Comparison of ENCODE assay signal across 24 cellular contexts in genomic region chr6:37371158-37372083, GRCh38. TPM values are rescaled to one million over a fixed set of nuclear protein-coding genes. Genes with fewer than 3 reads are reported as not detected.
A peak's percentile ranks its signal among the peaks of the same experiment; 100 is the strongest.
DNase-seq lines count a peak whose midpoint lies in the region; ATAC-seq and TF ChIP-seq lines count a peak whose summit lies in the region.
"Had no signal": no experiment of that assay in that cellular context is flagged by ENCODE, and none has a peak within 500 bp of the region (broad histone marks: within the 10 kb centered on the region; RNA-seq: fewer than 3 reads in every experiment).

No MANE protein-coding gene starts in this region.

- peaks cover 26 to 65% of the 10 kb centered on the region in 2 donors for H3K4me1 ChIP-seq in thoracic aorta (ENCODE audit: control insufficient read depth in 1 of 2, low read depth in 2 of 2)
- H3K4me1 ChIP-seq: prostate gland, uterus had no signal

- peaks cover 75% of the 10 kb centered on the region for H3K4me1 Mint-ChIP-seq in chondrocyte (ENCODE audit: low read depth)

- no peaks in the 10 kb centered on the region for H3K27me3 ChIP-seq in thoracic aorta (replicated peaks; ENCODE audit: insufficient read depth)
- H3K27me3 ChIP-seq: esophagus muscularis mucosa, gastroesophageal sphincter, uterus had no signal

- no peaks in the 10 kb centered on the region for H3K9me3 ChIP-seq in thoracic aorta
- H3K9me3 ChIP-seq: esophagus muscularis mucosa, gastroesophageal sphincter, prostate gland, uterus had no signal

- H3K4me3 Mint-ChIP-seq in chondrocyte (ENCODE audit: unreplicated experiment) = no peak overlapping the region
- H3K4me3 Mint-ChIP-seq: activated CD4-positive, alpha-beta T cell treated with anti-CD3 and anti-CD28 coated beads for 36 hours; stimulated activated naive CD8-positive, alpha-beta T cell treated with anti-CD3 and anti-CD28 coated beads, Interleukin-15, amount 100 ng/mL, for 72 hours had no signal

- no peak overlapping the region for H3K4me3 ChIP-seq in thoracic aorta
- H3K4me3 ChIP-seq: esophagus muscularis mucosa, gastroesophageal sphincter, prostate gland, uterus had no signal

- ATAC-seq in thoracic aorta (ENCODE audit: insufficient number of reproducible peaks, low FRiP score, low read depth) (no peak), HG03280 (IDR thresholded peaks at IDR 0.05; ENCODE audit: unreplicated experiment) (no peak), HG03442 (IDR thresholded peaks at IDR 0.05; ENCODE audit: unreplicated experiment) (no peak)
- ATAC-seq: activated CD4-positive, alpha-beta T cell treated with anti-CD3 and anti-CD28 coated beads for 36 hours; gastroesophageal sphincter; HCT116; left colon; stimulated activated naive CD8-positive, alpha-beta T cell treated with anti-CD3 and anti-CD28 coated beads, Interleukin-15, amount 100 ng/mL, for 72 hours had no signal

- H3K27me3 Mint-ChIP-seq in chondrocyte (ENCODE audit: low read depth) = no peaks in the 10 kb centered on the region
- H3K27me3 Mint-ChIP-seq: activated CD4-positive, alpha-beta T cell treated with anti-CD3 and anti-CD28 coated beads for 36 hours; stimulated activated naive CD8-positive, alpha-beta T cell treated with anti-CD3 and anti-CD28 coated beads, Interleukin-15, amount 100 ng/mL, for 72 hours had no signal

- H3K27ac ChIP-seq in thoracic aorta = peak overlapping the region; percentile 39 to 60
- H3K27ac ChIP-seq: esophagus muscularis mucosa, gastroesophageal sphincter, prostate gland, uterus had no signal

- DNase-seq in NCI-H2227 (lab: John Stamatoyannopoulos, UW; ENCODE audit: unreplicated experiment) = peak; percentile 17
- DNase-seq in NCI-H2227 treated with DMSO at 0.1 percent for 48 hours (lab: John Stamatoyannopoulos, UW) = no peak
- DNase-seq in NCI-H510A treated with DMSO at 0.1 percent for 48 hours (lab: John Stamatoyannopoulos, UW) = peak; percentile 35
- DNase-seq in chondrocyte (ENCODE audit: low spot score) = no peak
- no peak for DNase-seq in thoracic aorta (ENCODE audit: low spot score)
- no peak for DNase-seq in NCI-H2029 treated with DMSO at 0.1 percent for 48 hours (lab: John Stamatoyannopoulos, UW)
- DNase-seq: activated CD4-positive, alpha-beta T cell treated with anti-CD3 and anti-CD28 coated beads for 36 hours; activated effector memory CD4-positive, alpha-beta T cell treated with anti-CD3 and anti-CD28 coated beads, Interleukin-2, amount 50 U/mL, for 16 hours; central memory CD4-positive, alpha-beta T cell; effector CD8-positive, alpha-beta T cell; KBM-7; left colon; NK-92 treated with Interleukin-12 subunit alpha and Interleukin-12 subunit beta, amount 100 ng/mL, for 24 hours; small intestine; stimulated activated CD4-positive, alpha-beta T cell treated with anti-CD3 and anti-CD28 coated beads, Interleukin-2, amount 100 ng/mL, for 48 hours; stimulated activated naive CD8-positive, alpha-beta T cell treated with anti-CD3 and anti-CD28 coated beads, Interleukin-15, amount 100 ng/mL, for 72 hours; SW 1271; uterus had no signal

- H3K9me3 Mint-ChIP-seq in chondrocyte (ENCODE audit: low read depth) = no peaks in the 10 kb centered on the region
- H3K9me3 Mint-ChIP-seq: stimulated activated naive CD8-positive, alpha-beta T cell treated with anti-CD3 and anti-CD28 coated beads, Interleukin-15, amount 100 ng/mL, for 72 hours had no signal

- peak overlapping the region; percentile 27 for H3K27ac Mint-ChIP-seq in chondrocyte (ENCODE audit: unreplicated experiment)
- H3K27ac Mint-ChIP-seq: activated CD4-positive, alpha-beta T cell treated with anti-CD3 and anti-CD28 coated beads for 36 hours had no signal

- peaks cover 12% of the 10 kb centered on the region for H3K36me3 Mint-ChIP-seq in chondrocyte (ENCODE audit: low read depth)

- no peaks in the 10 kb centered on the region for H3K36me3 ChIP-seq in thoracic aorta
- H3K36me3 ChIP-seq: prostate gland, uterus had no signal

- no peak for TF ChIP-seq CTCF in chondrocyte (IDR thresholded peaks at IDR 0.05)
- peak; percentile 11 for TF ChIP-seq CTCF in thoracic aorta (IDR thresholded peaks at IDR 0.05)

RNA-seq across cellular contexts. Expression of gene RNF8, which starts 17.6 kb away (rescaled TPM):
- 18.6 to 21.4 TPM (median 19.5 TPM) in 3 replicates for total RNA-seq in chondrocyte
- total RNA-seq in thoracic aorta = 10 to 100 TPM; 10.0 to 16.6 TPM

Comparison
In these comparisons a context has a peak if more than half of its experiments do, and no peak if none do; other contexts are left out.
1. DNase-seq: peak in NCI-H2227 (single experiment) and NCI-H510A treated with DMSO at 0.1 percent for 48 hours (single experiment); none in NCI-H2227 treated with DMSO at 0.1 percent for 48 hours (single experiment), chondrocyte (single experiment), thoracic aorta (single experiment) and NCI-H2029 treated with DMSO at 0.1 percent for 48 hours (single experiment).